In the genomic region with DNA sequence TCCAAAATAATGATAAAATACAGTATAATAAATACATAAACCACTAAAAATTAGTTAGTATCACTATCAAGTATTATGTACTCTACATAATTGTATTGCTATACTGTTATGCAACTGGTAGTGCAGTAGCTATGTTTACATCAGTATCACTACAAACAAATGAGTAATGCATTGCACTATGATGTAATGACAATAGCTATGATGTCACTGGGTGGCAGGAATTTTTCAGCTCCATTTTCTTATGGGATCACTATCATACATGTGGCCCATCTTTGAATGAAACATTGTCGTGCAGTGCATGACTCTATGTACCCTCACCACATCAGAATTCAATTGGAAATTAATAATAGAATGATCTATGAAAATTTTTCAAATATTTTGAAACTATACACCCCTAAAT, we compare ENCODE assay signal across 16 cellular contexts.
A peak's percentile ranks its signal among the peaks of the same experiment; 100 is the strongest.
DNase-seq lines count a peak whose midpoint lies in the region; ATAC-seq, FAIRE-seq and TF ChIP-seq lines count a peak whose summit lies in the region.
"Had no signal": no experiment of that assay in that cellular context is flagged by ENCODE, and none has a peak within 500 bp of the region (broad histone marks: within the 10 kb centered on the region; RNA-seq: fewer than 3 reads in every experiment).

No MANE protein-coding gene starts in this region.

- no peak overlapping the region for H2BK12ac ChIP-seq in H1 (ENCODE audit: low read depth, low read length)

- no peaks in the 10 kb centered on the region for H3K9me1 ChIP-seq in IMR-90 (ENCODE audit: insufficient read depth, low read length)

- H3K27me3 ChIP-seq in IMR-90 (ENCODE audit: control insufficient read depth, insufficient read depth, low read length) (no peaks in the 10 kb centered on the region), H1 (replicated peaks in 1 of 4; ENCODE audit: control insufficient read depth in 3 of 4, extremely low read depth in 1 of 4, insufficient read depth in 3 of 4, low read length in 3 of 4) (no peaks in the 10 kb centered on the region)

- no CpG with 5 or more reads among the region's 1 CpG for WGBS in IMR-90 (ENCODE audit: extremely low coverage in 2 of 2, insufficient read length in 1 of 2), 2 experiments
- WGBS in H1 (ENCODE audit: extremely low coverage in 1 of 2, insufficient coverage in 1 of 2, insufficient read length in 1 of 2, insufficient replicate concordance in 2 of 2, low coverage in 1 of 2, low lambda C conversion rate in 2 of 2, missing lambda C conversion rate in 1 of 2), 2 experiments, result 94% methylated on average over 1 of the region's 1 CpG; no CpG with 5 or more reads in 1 of the 2 experiments

- no peak overlapping the region for H2BK120ac ChIP-seq in IMR-90 (ENCODE audit: low read depth, low read length)
- H2BK120ac ChIP-seq in H1 (replicated peaks; ENCODE audit: low read depth, low read length), result no peak overlapping the region

- no peak overlapping the region for H3K4me2 ChIP-seq in IMR-90 (ENCODE audit: low read depth, low read length)
- no peak overlapping the region for H3K4me2 ChIP-seq in H1 (ENCODE audit: insufficient read depth in 1 of 2, low read depth in 2 of 2, low read length in 2 of 2)

- in situ Hi-C loops in IMR-90 (cut with MboI; ENCODE audit: low sequenced_read_pairs), result no loop called here

- H3K9ac ChIP-seq in IMR-90 (ENCODE audit: low read depth, low read length) (no peak overlapping the region), H1 (replicated peaks in 1 of 4; ENCODE audit: extremely low read depth in 1 of 4, low read depth in 3 of 4, low read length in 3 of 4) (no peak overlapping the region)

- TF ChIP-seq EP300 in H1 (IDR thresholded peaks at IDR 0.05; ENCODE audit: borderline replicate concordance in 1 of 2, low read depth in 2 of 2, low read length in 2 of 2), result no peak

- H2BK5ac ChIP-seq in IMR-90 (ENCODE audit: low read depth, low read length, poor library complexity, severe bottlenecking), result no peak overlapping the region
- H2BK5ac ChIP-seq in H1 (ENCODE audit: low read depth, low read length), result no peak overlapping the region

- CTCF ChIA-PET in IMR-90 (lab: Yijun Ruan, JAX) (no interaction called here), H1 (lab: Charles Lee; ENCODE audit: partially characterized antibody) (interaction anchor here (1.0 to 2.0 kb wide), 2 partner anchors 10 kb away, joined by 3 to 12 read pairs; no protein-coding TSS in a partner anchor)

- H3K4me3 ChIP-seq in AG10803 (ENCODE audit: low read length) (no peak overlapping the region), IMR-90 (ENCODE audit: insufficient read depth, low read depth, low read length) (no peak overlapping the region), H1 (ENCODE audit: extremely low read depth in 1 of 4, insufficient read depth in 2 of 4, low read depth in 3 of 4, low read length in 4 of 4) (no peak overlapping the region), fibroblast of pulmonary artery (replicated peaks; ENCODE audit: low read depth, low read length) (no peak overlapping the region)
- H3K4me3 ChIP-seq: HAP-1 had no signal

- POLR2A ChIA-PET in IMR-90 (lab: Charles Lee; ENCODE audit: unreplicated experiment) (no interaction called here), H1 (lab: Charles Lee; ENCODE audit: partially characterized antibody) (no interaction called here)

- H3K18ac ChIP-seq in IMR-90 (ENCODE audit: low read depth, low read length) (no peak overlapping the region), H1 (ENCODE audit: extremely low read depth, low read length) (no peak overlapping the region)

- no peak for FAIRE-seq in H1 (lab: Jason Lieb, UNC)
- FAIRE-seq: G401.6, GM12891 had no signal

- H3K14ac ChIP-seq in IMR-90 (replicated peaks; ENCODE audit: low read depth, low read length) (no peak overlapping the region), H1 (ENCODE audit: insufficient read length) (no peak overlapping the region)

- H2AK5ac ChIP-seq in IMR-90 (ENCODE audit: low read depth, low read length) (no peak overlapping the region), H1 (ENCODE audit: low read depth, low read length) (no peak overlapping the region)

- TF ChIP-seq RAD21 in IMR-90 (IDR thresholded peaks at IDR 0.05; ENCODE audit: low read length), result no peak
- TF ChIP-seq RAD21 in H1 (IDR thresholded peaks at IDR 0.05 in 1 of 2, conservative IDR thresholded peaks at IDR 0.05 in 1 of 2; ENCODE audit: low read depth in 2 of 2, low read length in 2 of 2), result no peak

- H3K9me3 ChIP-seq in IMR-90 (ENCODE audit: control insufficient read depth, insufficient read depth, low read length) (no peaks in the 10 kb centered on the region), H1 (ENCODE audit: insufficient read depth in 2 of 2, low read depth in 1 of 2, low read length in 1 of 2) (no peaks in the 10 kb centered on the region)
- H3K9me3 ChIP-seq: HAP-1 had no signal

- no peaks in the 10 kb centered on the region for H4K20me1 ChIP-seq in IMR-90 (ENCODE audit: insufficient read depth, low read length)
- H4K20me1 ChIP-seq in H1 (replicated peaks in 1 of 2; ENCODE audit: control insufficient read depth in 1 of 2, insufficient read depth in 2 of 2, low read length in 2 of 2), result no peaks in the 10 kb centered on the region

- BruUV-seq in IMR-90 (replicated peaks; lab: Mats Ljungman, UMichigan), result no TSS peak

- H3K27ac ChIP-seq in IMR-90 (ENCODE audit: insufficient read depth, low read length) (no peak overlapping the region), H1 (ENCODE audit: low read depth, low read length) (no peak overlapping the region)

- H3K56ac ChIP-seq in IMR-90 (ENCODE audit: extremely low read depth, insufficient read depth, low read length) (no peak overlapping the region), H1 (replicated peaks; ENCODE audit: insufficient read length, low read depth, low read length) (no peak overlapping the region)

- H2AK9ac ChIP-seq in IMR-90 (replicated peaks; ENCODE audit: low read depth, low read length, poor library complexity), result no peak overlapping the region

- H3K23ac ChIP-seq in IMR-90 (ENCODE audit: low read depth, low read length) (no peak overlapping the region), H1 (ENCODE audit: insufficient read length) (no peak overlapping the region)

- H4K5ac ChIP-seq in IMR-90 (ENCODE audit: low read depth, low read length) (no peak overlapping the region), H1 (ENCODE audit: insufficient read length, low read depth, low read length) (no peak overlapping the region)

- DNase-seq in AG10803 (ENCODE audit: low read depth) (peak; percentile 8), IMR-90 (no peak), H1 (ENCODE audit: low read depth in 1 of 2, low spot score in 2 of 2) (no peak), fibroblast of pulmonary artery (ENCODE audit: low read depth) (peak; percentile 48), NCI-H2196 (lab: John Stamatoyannopoulos, UW; ENCODE audit: unreplicated experiment) (no peak), HK-2 (ENCODE audit: unreplicated experiment) (no peak), KG1 (lab: John Stamatoyannopoulos, UW) (no peak)
- DNase-seq: 8988T; C1 segment of cervical spinal cord; CD4-positive, alpha-beta T cell; DMS79; GOT3; HFFc6 had no signal

- H2BK20ac ChIP-seq in IMR-90 (ENCODE audit: low read depth, low read length), result no peak overlapping the region
- no peak overlapping the region for H2BK20ac ChIP-seq in H1 (ENCODE audit: low read length)

- ATAC-seq in IMR-90 (ENCODE audit: low read depth), result no peak

- no peaks in the 10 kb centered on the region for H3K79me2 ChIP-seq in H1 (ENCODE audit: control insufficient read depth in 1 of 2, insufficient read depth in 2 of 2, low read length in 2 of 2)

- H3K4ac ChIP-seq in IMR-90 (ENCODE audit: low read depth, low read length), result no peak overlapping the region
- no peak overlapping the region for H3K4ac ChIP-seq in H1 (replicated peaks; ENCODE audit: insufficient read length, low read depth, low read length)

- no peaks in the 10 kb centered on the region for H3K4me1 ChIP-seq in IMR-90 (ENCODE audit: control insufficient read depth, insufficient read depth, low read length)
- H3K4me1 ChIP-seq in H1 (replicated peaks in 1 of 4; ENCODE audit: control insufficient read depth in 3 of 4, insufficient read depth in 4 of 4, low read length in 3 of 4), result no peaks in the 10 kb centered on the region

- dilution Hi-C loops in IMR-90 (cut with HindIII; ENCODE audit: low sequenced_read_pairs, unreplicated experiment), result no loop called here

- H4K91ac ChIP-seq in IMR-90 (ENCODE audit: insufficient read depth, low read depth, low read length), result no peak overlapping the region
- no peak overlapping the region for H4K91ac ChIP-seq in H1 (replicated peaks; ENCODE audit: insufficient read length, low read length)

- H3K79me1 ChIP-seq in IMR-90 (ENCODE audit: low read depth in 1 of 2, low read length in 2 of 2) (no peaks in the 10 kb centered on the region), H1 (ENCODE audit: low read depth, low read length) (no peaks in the 10 kb centered on the region)

- TF ChIP-seq POLR2A in IMR-90 (IDR thresholded peaks at IDR 0.05; ENCODE audit: low read depth, low read length) (no peak), H1 (IDR thresholded peaks at IDR 0.05; ENCODE audit: control extremely low read depth in 1 of 2, low read depth in 2 of 2, low read length in 2 of 2) (no peak)

- no peak for TF ChIP-seq CTCF in AG10803 (conservative IDR thresholded peaks at IDR 0.05; ENCODE audit: low read length)
- TF ChIP-seq CTCF in IMR-90 (conservative IDR thresholded peaks at IDR 0.05; ENCODE audit: low read depth, low read length), result no peak
- TF ChIP-seq CTCF in H1 (IDR thresholded peaks at IDR 0.05; ENCODE audit: control extremely low read depth in 1 of 3, insufficient read depth in 1 of 3, low read depth in 1 of 3, low read length in 3 of 3), result no peak
- no peak for TF ChIP-seq CTCF in fibroblast of pulmonary artery (IDR thresholded peaks at IDR 0.05; ENCODE audit: low read length, missing control alignments)

- H2AFZ ChIP-seq in IMR-90 (replicated peaks; ENCODE audit: low read length, poor library complexity) (no peak overlapping the region), H1 (ENCODE audit: low read length) (no peak overlapping the region)

- H4K8ac ChIP-seq in IMR-90 (ENCODE audit: low read depth in 2 of 2, low read length in 2 of 2) (no peak overlapping the region), H1 (ENCODE audit: extremely low read depth, insufficient read depth, low read length) (no peak overlapping the region)

- intact Hi-C loops in IMR-90 (cut with micrococcal nuclease), result no loop called here

- H3K23me2 ChIP-seq in H1 (ENCODE audit: low read depth, low read length), result no peaks in the 10 kb centered on the region

- H2BK15ac ChIP-seq in IMR-90 (ENCODE audit: low read depth, low read length) (no peak overlapping the region), H1 (ENCODE audit: low read length) (no peak overlapping the region)

- H3K36me3 ChIP-seq in IMR-90 (ENCODE audit: control insufficient read depth, insufficient read depth, low read length) (no peaks in the 10 kb centered on the region), H1 (ENCODE audit: control insufficient read depth in 2 of 4, insufficient read depth in 4 of 4, low read length in 3 of 4) (no peaks in the 10 kb centered on the region)
- H3K36me3 ChIP-seq: HAP-1 had no signal

TF ChIP-seq in IMR-90, 13 proteins besides CTCF, POLR2A, EP300 and RAD21 (continues in another document):
- no peak for TF ChIP-seq MAFK (IDR thresholded peaks at IDR 0.05; ENCODE audit: low read depth, low read length)

TF ChIP-seq in H1, 55 proteins besides CTCF, POLR2A, EP300 and RAD21:
- TF ChIP-seq NRF1 (IDR thresholded peaks at IDR 0.05; ENCODE audit: low read depth, low read length) (no peak), CREB1 (IDR thresholded peaks at IDR 0.05) (0 out of 2 replicates have a peak, but pooled peaks have one; percentile 12)

Comparison
In these comparisons a context has a peak if more than half of its experiments do, and no peak if none do; other contexts are left out.
1. DNase-seq: peak in AG10803 (single experiment) and fibroblast of pulmonary artery (single experiment); none in IMR-90 (single experiment), H1 (0 of 2), NCI-H2196 (single experiment), HK-2 (single experiment) and KG1 (single experiment).